12 cellular contexts compared by ENCODE assay signal in the genomic region with DNA sequence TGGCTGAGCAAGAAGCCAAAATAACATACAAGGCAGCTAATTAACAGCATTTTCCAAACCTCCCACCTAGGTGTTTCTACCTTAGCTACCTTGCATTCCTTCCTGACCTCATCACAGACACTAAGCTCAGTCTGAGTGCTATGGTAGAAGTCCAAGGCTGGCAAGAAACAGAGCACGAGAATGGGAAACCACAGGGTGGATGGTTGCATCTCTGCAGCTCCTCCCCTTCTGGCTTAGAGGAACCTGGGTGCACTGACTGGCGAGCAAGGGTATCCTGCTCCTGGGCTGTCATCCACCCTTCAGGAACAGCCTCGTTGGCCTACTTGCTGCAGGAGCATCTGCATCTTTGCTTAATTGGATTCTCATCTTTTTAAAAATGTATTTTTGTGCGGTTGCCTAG.
DNase-seq lines count a peak whose midpoint lies in the region; ATAC-seq, FAIRE-seq and TF ChIP-seq lines count a peak whose summit lies in the region.
"Had no signal": no experiment of that assay in that cellular context is flagged by ENCODE, and none has a peak within 500 bp of the region (broad histone marks: within the 10 kb centered on the region; RNA-seq: fewer than 3 reads in every experiment).

No MANE protein-coding gene starts in this region.

- no peaks in the 10 kb centered on the region; a peak in 2 of 4 replicates for H3K27me3 ChIP-seq in GM12878 (replicated peaks in 1 of 2; ENCODE audit: control insufficient read depth in 2 of 2, insufficient read depth in 2 of 2, low read length in 1 of 2)

- peaks cover 12% of the 10 kb centered on the region for H3K4me1 ChIP-seq in GM12878 (ENCODE audit: control insufficient read depth, insufficient read depth, low read length)

- WGBS in GM12878 (ENCODE audit: insufficient coverage, insufficient replicate concordance, low lambda C conversion rate, missing lambda C conversion rate), result 19% methylated on average over 4 of the region's 4 CpGs

- H3K36me3 ChIP-seq in GM12878 (ENCODE audit: control insufficient read depth in 2 of 2, insufficient read depth in 2 of 2, low read length in 1 of 2), result no peaks in the 10 kb centered on the region

- no peak overlapping the region for H3K27ac ChIP-seq in GM12878 (ENCODE audit: control insufficient read depth, insufficient read depth)

- in situ Hi-C loops in GM12878 (cut with MboI), result loop anchor here (10.0 kb wide), 1 partner anchor 359 kb away; no protein-coding TSS in a partner anchor

- POLR2A ChIA-PET in GM12878 (lab: Charles Lee), result interaction anchor here (0.7 kb wide), 1 partner anchor 734 kb away, joined by 3 read pairs; no protein-coding TSS in a partner anchor

- FAIRE-seq in GM12878 (lab: Jason Lieb, UNC), result no peak
- FAIRE-seq: G401.6, H1 had no signal

- SMC1A ChIA-PET in GM12878 (lab: Charles Lee; ENCODE audit: uncharacterized antibody, unreplicated experiment), result interaction anchor here (0.6 to 4.4 kb wide), 10 partner anchors 9 to 466 kb away, joined by 3 to 18 read pairs (median 4); no protein-coding TSS in a partner anchor

- no peak for TF ChIP-seq POLR2A in GM12878 (IDR thresholded peaks at IDR 0.05; ENCODE audit: low read depth, low read length)

- no TSS peak for BruUV-seq in GM12878 (replicated peaks; lab: Mats Ljungman, UMichigan)

- CTCF ChIA-PET in GM12878 (lab: Yijun Ruan, JAX), result interaction anchor here (0.8 to 4.8 kb wide), 13 partner anchors 9 to 762 kb away, joined by 3 to 51 read pairs (median 5); no protein-coding TSS in a partner anchor

- no peak for TF ChIP-seq CTCF in GM12878 (IDR thresholded peaks at IDR 0.05 in 2 of 3, conservative IDR thresholded peaks at IDR 0.05 in 1 of 3; ENCODE audit: control insufficient read depth in 2 of 3, extremely low read depth in 1 of 3, insufficient read depth in 1 of 3, low read depth in 3 of 3, low read length in 3 of 3)

- peak; percentile 8 for ATAC-seq in GM19035 (IDR thresholded peaks at IDR 0.05; ENCODE audit: unreplicated experiment)
- peak; percentile 5; the same call in 1 of the 3 replicates for ATAC-seq in GM12878

- H3K4me2 ChIP-seq in GM12878 (ENCODE audit: control insufficient read depth, insufficient read depth), result peak overlapping the region; percentile 17

- RAD21 ChIA-PET in GM12878 (lab: Charles Lee; ENCODE audit: unreplicated experiment), result interaction anchor here (0.8 to 3.1 kb wide), 7 partner anchors 8 to 760 kb away, joined by 3 to 11 read pairs (median 4); no protein-coding TSS in a partner anchor

- H3K79me2 ChIP-seq in GM12878 (ENCODE audit: control insufficient read depth, insufficient read depth, low read length), result no peaks in the 10 kb centered on the region

- TF ChIP-seq EP300 in GM12878 (IDR thresholded peaks at IDR 0.05; ENCODE audit: borderline replicate concordance in 1 of 2, control insufficient read depth in 1 of 2, low read depth in 2 of 2, low read length in 2 of 2), result no peak

- no peak overlapping the region for H3K9ac ChIP-seq in GM12878 (ENCODE audit: control insufficient read depth, insufficient read depth, low read length)

- no peak overlapping the region for H2AFZ ChIP-seq in GM12878 (ENCODE audit: control insufficient read depth, low read depth, low read length)

- intact Hi-C loops in GM12878 (cut with micrococcal nuclease; ENCODE audit: unreplicated experiment), result loop anchor here (1.0 to 2.0 kb wide), 4 partner anchors 69 to 633 kb away; no protein-coding TSS in a partner anchor

- no peak overlapping the region; the same call in 1 of the 2 replicates for H3K4me3 ChIP-seq in GM12878

- H3K9me3 ChIP-seq in GM12878 (replicated peaks; ENCODE audit: control insufficient read depth, insufficient read depth, low read length), result no peaks in the 10 kb centered on the region

- H4K20me1 ChIP-seq in GM12878 (ENCODE audit: control insufficient read depth, insufficient read depth), result no peaks in the 10 kb centered on the region

- peak; percentile 6 for DNase-seq in NCI-H226
- no peak for DNase-seq in GM12878 (ENCODE audit: low read depth, low spot score)
- DNase-seq in superior temporal gyrus (ENCODE audit: extremely low spot score), result peak; percentile 15
- DNase-seq in NK-92 (lab: John Stamatoyannopoulos, UW; ENCODE audit: unreplicated experiment), result no peak
- DNase-seq in dermis blood vessel endothelial cell, result no peak
- DNase-seq in NCI-H446 (lab: John Stamatoyannopoulos, UW), result no peak
- DNase-seq: DMS79 treated with DMSO at 0.1 percent for 48 hours, KG1, NCI-H446 treated with DMSO at 0.1 percent for 48 hours had no signal

- TF ChIP-seq RAD21 in GM12878 (IDR thresholded peaks at IDR 0.05; ENCODE audit: insufficient read depth, low read depth, low read length), result no peak

TF ChIP-seq in GM12878, 131 proteins besides CTCF, POLR2A, EP300 and RAD21:
- TF ChIP-seq ZNF24 (IDR thresholded peaks at IDR 0.05), result no peak
- no peak for TF ChIP-seq NR2C2 (IDR thresholded peaks at IDR 0.05; ENCODE audit: borderline replicate concordance, control insufficient read depth, insufficient read length, low read depth)
- TF ChIP-seq ZNF217 (IDR thresholded peaks at IDR 0.05), result no peak

Comparison
In these comparisons a context has a peak if more than half of its experiments do, and no peak if none do; other contexts are left out.
1. DNase-seq: peak in NCI-H226 (single experiment) and superior temporal gyrus (single experiment); none in GM12878 (single experiment), NK-92 (single experiment), dermis blood vessel endothelial cell (single experiment) and NCI-H446 (0 of 2).